In the genomic region with DNA sequence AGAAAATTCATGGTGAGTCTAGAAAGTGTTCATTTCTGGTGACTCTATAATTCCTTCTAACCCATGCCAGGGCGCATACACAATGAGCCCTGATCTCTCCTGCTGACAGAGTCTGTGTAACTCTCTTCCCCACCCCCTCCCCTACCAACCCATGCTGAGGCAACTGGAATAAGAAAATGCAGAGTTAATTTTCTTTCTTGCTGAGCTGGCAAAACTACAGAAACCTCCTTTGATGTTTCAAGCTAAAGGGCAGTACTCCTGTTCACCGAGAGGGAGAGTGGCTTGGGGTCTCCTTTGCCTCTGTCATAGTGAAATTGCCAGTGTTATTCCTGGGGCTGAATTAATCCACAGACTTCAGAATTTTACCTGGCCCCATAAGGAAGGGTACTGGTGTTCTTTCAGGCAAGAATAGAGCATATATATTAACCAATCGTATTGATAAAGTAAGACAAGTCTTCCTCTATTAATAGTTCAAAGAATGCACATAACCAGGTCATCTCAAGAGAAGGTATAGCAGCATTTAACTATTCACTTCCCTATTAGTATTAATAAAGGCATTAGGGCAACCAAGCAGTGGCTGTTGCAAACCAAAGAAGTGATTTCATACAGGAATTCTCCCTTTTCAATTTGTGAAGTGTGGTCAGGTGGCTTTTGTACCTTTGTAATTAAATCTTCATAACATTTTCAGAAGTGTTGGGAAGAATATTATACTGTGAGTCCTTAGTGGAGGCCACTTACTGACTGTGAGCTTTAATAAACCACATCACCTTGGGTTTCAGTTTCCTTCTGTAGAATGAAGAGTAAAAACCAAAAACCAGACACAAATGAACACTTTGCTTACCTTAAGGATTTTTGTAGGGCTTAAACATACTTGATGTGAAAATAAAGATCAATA, we compare ENCODE assay signal across 13 cellular contexts. TPM values are rescaled to one million over a fixed set of nuclear protein-coding genes. Genes with fewer than 3 reads are reported as not detected.
DNase-seq lines count a peak whose midpoint lies in the region; ATAC-seq lines count a peak whose summit lies in the region.
"Had no signal": no experiment of that assay in that cellular context is flagged by ENCODE, and none has a peak within 500 bp of the region (broad histone marks: within the 10 kb centered on the region; RNA-seq: fewer than 3 reads in every experiment).

No MANE protein-coding gene starts in this region.

- no CpG with 5 or more reads among the region's 3 CpGs for WGBS in mesendoderm (ENCODE audit: extremely low coverage, insufficient coverage, low lambda C conversion rate)

- no peak overlapping the region for H3K23ac ChIP-seq in mesendoderm (ENCODE audit: low read length)

- H3K4me2 ChIP-seq in mesendoderm (ENCODE audit: low read length) = no peak overlapping the region

- H3K79me2 ChIP-seq in mesendoderm (ENCODE audit: control insufficient read depth, insufficient read depth, low read length) = no peaks in the 10 kb centered on the region

- no peak overlapping the region for H2BK5ac ChIP-seq in mesendoderm (ENCODE audit: low read length)

- H3K27me3 ChIP-seq in H7 (ENCODE audit: control insufficient read depth, insufficient read depth, low read length) (0 out of 2 replicates have a peak, but pooled peaks cover 2% of the 10 kb centered on the region), mesendoderm (ENCODE audit: insufficient read depth, low read length, poor library complexity) (no peaks in the 10 kb centered on the region)

- H2AK5ac ChIP-seq in mesendoderm (ENCODE audit: low read length) = no peak overlapping the region

- no peaks in the 10 kb centered on the region for H3K36me3 ChIP-seq in H7 (replicated peaks; ENCODE audit: control insufficient read depth, insufficient read depth, low read length)
- H3K36me3 ChIP-seq in mesendoderm (ENCODE audit: control insufficient read depth, insufficient read depth, low read length) = no peaks in the 10 kb centered on the region
- H3K36me3 ChIP-seq: left lung, stomach had no signal

- no peak overlapping the region for H3K18ac ChIP-seq in mesendoderm (ENCODE audit: low read length)

- peak; percentile 87 for ATAC-seq in GM18907 (IDR thresholded peaks at IDR 0.05; ENCODE audit: unreplicated experiment)
- ATAC-seq in HG03432 (IDR thresholded peaks at IDR 0.05; ENCODE audit: unreplicated experiment) = peak; percentile 87
- ATAC-seq: left lung had no signal

- no peak overlapping the region for H3K4ac ChIP-seq in mesendoderm (ENCODE audit: low read depth, low read length)

- no peaks in the 10 kb centered on the region for H3K79me1 ChIP-seq in mesendoderm (ENCODE audit: low read length)

- H3K56ac ChIP-seq in mesendoderm (ENCODE audit: low read length) = no peak overlapping the region

- no peak overlapping the region for H2BK15ac ChIP-seq in mesendoderm (replicated peaks; ENCODE audit: low read depth)

- no peak overlapping the region for H4K8ac ChIP-seq in mesendoderm (ENCODE audit: low read depth, low read length)

- no peak overlapping the region for H4K5ac ChIP-seq in mesendoderm (ENCODE audit: low read length)

- H2BK120ac ChIP-seq in mesendoderm (ENCODE audit: low read depth, low read length) = no peak overlapping the region

- no peak overlapping the region for H3K9ac ChIP-seq in mesendoderm (ENCODE audit: low read length)

- H3K4me3 ChIP-seq in H7 (ENCODE audit: insufficient read depth, low read depth, low read length) (no peak overlapping the region), mesendoderm (ENCODE audit: low read length) (no peak overlapping the region)
- H3K4me3 ChIP-seq: left lung, stomach had no signal

- peaks cover 5% of the 10 kb centered on the region for H3K4me1 ChIP-seq in mesendoderm (ENCODE audit: control insufficient read depth, low read depth, low read length)
- H3K4me1 ChIP-seq: left lung had no signal

- DNase-seq in H7 = peak; percentile 3
- peak; percentile 68 for DNase-seq in mesendoderm
- no peak for DNase-seq in stimulated activated CD4-positive, alpha-beta T cell treated with anti-CD3 and anti-CD28 coated beads, Interleukin-1b, Interleukin-23, amount 100 ng/mL, for 48 hours
- no peak for DNase-seq in T-helper 2 cell
- no peak for DNase-seq in cerebellar nuclear complex (lab: John Stamatoyannopoulos, UW)
- DNase-seq in SKM-1 (lab: John Stamatoyannopoulos, UW; ENCODE audit: unreplicated experiment) = no peak
- DNase-seq: activated naive CD8-positive, alpha-beta T cell treated with anti-CD3 and anti-CD28 coated beads, Interleukin-2, amount 10 ng/mL, durations not matched to agents 7 days and 5 days; erythroblast; left lung; NCI-H524; stomach had no signal

- no peak overlapping the region for H3K27ac ChIP-seq in mesendoderm (ENCODE audit: low read depth, low read length)
- H3K27ac ChIP-seq: left lung, stomach had no signal

RNA-seq across cellular contexts. Expression of a gene that starts 4.1 kb away (rescaled TPM):
- 24.8 and 26.4 TPM in 2 replicates for total RNA-seq in H7 (2014; rRNA removed; shearing (Covaris generic))
- 76.5 TPM for polyA plus RNA-seq in mesendoderm (2013, experiment 1 of 2)
- 76.4 TPM for polyA plus RNA-seq in mesendoderm (2013, experiment 2 of 2)
- total RNA-seq: activated naive CD8-positive, alpha-beta T cell treated with anti-CD3 and anti-CD28 coated beads, Interleukin-2, amount 10 ng/mL, durations not matched to agents 7 days and 5 days had no signal

Comparison
In these comparisons a context has a peak if more than half of its experiments do, and no peak if none do; other contexts are left out.
1. DNase-seq: peak in H7 (single experiment) and mesendoderm (single experiment); none in stimulated activated CD4-positive, alpha-beta T cell treated with anti-CD3 and anti-CD28 coated beads, Interleukin-1b, Interleukin-23, amount 100 ng/mL, for 48 hours (single experiment), T-helper 2 cell (0 of 5), cerebellar nuclear complex (0 of 2) and SKM-1 (single experiment).